ENCODE assay signal across 15 cellular contexts in genomic region chr1:81937791-81938450, GRCh38.
DNase-seq lines count a peak whose midpoint lies in the region; ATAC-seq and TF ChIP-seq lines count a peak whose summit lies in the region.
"Had no signal": no experiment of that assay in that cellular context is flagged by ENCODE, and none has a peak within 500 bp of the region (broad histone marks: within the 10 kb centered on the region; RNA-seq: fewer than 3 reads in every experiment).

No MANE protein-coding gene starts in this region.

- no peak for TF ChIP-seq RAD21 in SK-N-SH (IDR thresholded peaks at IDR 0.05; ENCODE audit: low read length)

- no peaks in the 10 kb centered on the region for H4K20me1 ChIP-seq in SK-N-SH (ENCODE audit: insufficient read depth)

- peaks cover 2% of the 10 kb centered on the region for H3F3A ChIP-seq in SK-N-SH (replicated peaks; ENCODE audit: insufficient read depth)

- H3K4me3 ChIP-seq in SK-N-SH (ENCODE audit: low read depth in 2 of 2, low read length in 1 of 2) (no peak overlapping the region), cardiac fibroblast (replicated peaks in 1 of 2; ENCODE audit: low read depth in 2 of 2, low read length in 2 of 2) (no peak overlapping the region), heart left ventricle (no peak overlapping the region)
- H3K4me3 ChIP-seq: HAP-1 had no signal

- H3K4me1 ChIP-seq in SK-N-SH (ENCODE audit: control insufficient read depth in 1 of 2, insufficient read depth in 2 of 2, low read depth in 1 of 2, low read length in 1 of 2) (peaks cover 0 to 9% of the 10 kb centered on the region in 2 experiments; a peak in 2 of 4 replicates), heart left ventricle (peaks cover 4 to 33% (median 17%) of the 10 kb centered on the region in 12 donors)

- no peak overlapping the region for H2AFZ ChIP-seq in SK-N-SH (ENCODE audit: low read depth)

- ATAC-seq in heart left ventricle: peak; percentile 39 to 62 (median 54)
- ATAC-seq in sciatic nerve: peak; percentile 46
- ATAC-seq: Panc1 had no signal

- H3K27ac ChIP-seq in SK-N-SH (ENCODE audit: low read depth in 2 of 2, low read length in 1 of 2) (peak overlapping the region in 1 of 2 experiments; percentile 47; a peak in 2 of 4 replicates), heart left ventricle (peak overlapping the region in 2 of 12 donors; percentile 6 to 10)

- no peak overlapping the region for H3K4me2 ChIP-seq in SK-N-SH

- CTCF ChIA-PET in SK-N-SH (lab: Yijun Ruan, JAX): interaction anchor here (0.6 kb wide), 1 partner anchor 1920 kb away, joined by 3 read pairs; no protein-coding TSS in a partner anchor

- peaks cover 16% of the 10 kb centered on the region for H3K79me2 ChIP-seq in SK-N-SH (ENCODE audit: insufficient read depth)

- POLR2A ChIA-PET in SK-N-SH (lab: Yijun Ruan, JAX): no interaction called here

- H3K9me3 ChIP-seq in SK-N-SH: no peaks in the 10 kb centered on the region
- H3K9me3 ChIP-seq in heart left ventricle: no peaks in the 10 kb centered on the region
- H3K9me3 ChIP-seq: HAP-1 had no signal

- H3K27me3 ChIP-seq in SK-N-SH (ENCODE audit: insufficient read depth) (no peaks in the 10 kb centered on the region), heart left ventricle (no peaks in the 10 kb centered on the region)

- no peak for TF ChIP-seq POLR2A in heart left ventricle (IDR thresholded peaks at IDR 0.05)

- intact Hi-C loops in heart left ventricle (cut with DNase I): no loop called here
- intact Hi-C loops in sciatic nerve (cut with DNase I): no loop called here

- no peak overlapping the region for H3K9ac ChIP-seq in SK-N-SH

- peaks cover 9 to 13% of the 10 kb centered on the region in 2 experiments for H3K36me3 ChIP-seq in SK-N-SH (replicated peaks in 1 of 2; ENCODE audit: control insufficient read depth in 1 of 2, insufficient read depth in 2 of 2, low read length in 1 of 2)
- H3K36me3 ChIP-seq in heart left ventricle: no peaks in the 10 kb centered on the region
- H3K36me3 ChIP-seq: HAP-1 had no signal

- DNase-seq in SK-N-SH (no peak), cardiac fibroblast (ENCODE audit: low read depth in 2 of 2) (peak; percentile 13 to 49), heart left ventricle (no peak), sciatic nerve (ENCODE audit: low spot score) (no peak), NCI-H146 treated with DMSO at 0.1 percent for 48 hours (lab: John Stamatoyannopoulos, UW; ENCODE audit: unreplicated experiment) (no peak), NCI-H510A (lab: John Stamatoyannopoulos, UW) (no peak), NCI-H2171 treated with DMSO at 0.1 percent for 48 hours (lab: John Stamatoyannopoulos, UW) (no peak), SW480 (ENCODE audit: low spot score) (no peak)
- DNase-seq: AML-193; CD4-positive, CD25-positive, alpha-beta regulatory T cell; DMS53; NCI-H2029; NCI-H510A treated with DMSO at 0.1 percent for 48 hours had no signal

- H3K9me2 ChIP-seq in SK-N-SH: no peaks in the 10 kb centered on the region

- 96% methylated on average over 2 of the region's 2 CpGs for WGBS in SK-N-SH (ENCODE audit: low lambda C conversion rate)
- 73 to 87% (median 77%) methylated on average over 2 of the region's 2 CpGs for WGBS in heart left ventricle, 4 donors

- no peak for TF ChIP-seq CTCF in SK-N-SH (IDR thresholded peaks at IDR 0.05)
- no peak for TF ChIP-seq CTCF in cardiac fibroblast (IDR thresholded peaks at IDR 0.05; ENCODE audit: low read depth, low read length)
- TF ChIP-seq CTCF in heart left ventricle (IDR thresholded peaks at IDR 0.05): no peak

- no peak for TF ChIP-seq EP300 in SK-N-SH (IDR thresholded peaks at IDR 0.05; ENCODE audit: borderline replicate concordance in 1 of 2, low read depth in 1 of 2, low read length in 1 of 2)

TF ChIP-seq in SK-N-SH, 30 proteins besides CTCF, POLR2A, EP300 and RAD21:
- TF ChIP-seq JUND (IDR thresholded peaks at IDR 0.05) (no peak), RCOR1 (IDR thresholded peaks at IDR 0.05; ENCODE audit: low read length) (peak; percentile 51; the same call in 1 of the 2 replicates), GATA2 (CRISPR knock-in tag; IDR thresholded peaks at IDR 0.05) (peak; percentile 65)

Comparison
In these comparisons a context has a peak if more than half of its experiments do, and no peak if none do; other contexts are left out.
1. DNase-seq: peak in cardiac fibroblast (2 of 2); none in SK-N-SH (single experiment), heart left ventricle (0 of 5), sciatic nerve (single experiment), NCI-H146 treated with DMSO at 0.1 percent for 48 hours (single experiment), NCI-H510A (single experiment), NCI-H2171 treated with DMSO at 0.1 percent for 48 hours (single experiment) and SW480 (single experiment).